25 cellular contexts compared by ENCODE assay signal in genomic region chr2:11054783-11055751, GRCh38.
"Had no signal": no experiment of that assay in that cellular context is flagged by ENCODE, and none has a peak within 500 bp of the region (broad histone marks: within the 10 kb centered on the region; RNA-seq: fewer than 3 reads in every experiment).

No MANE protein-coding gene starts in this region.

- H3K27ac ChIP-seq: epithelial cell of prostate, foreskin keratinocyte, gastroesophageal sphincter, heart left ventricle, hepatocyte, neural progenitor cell, ovary, psoas muscle, sigmoid colon, stomach, thyroid gland, uterus had no signal

- H2AFZ ChIP-seq: hepatocyte, neural progenitor cell had no signal

- DNase-seq: dorsolateral prefrontal cortex; effector CD4-positive, alpha-beta T cell; endodermal cell; foreskin keratinocyte; heart left ventricle; kidney; mesenchymal stem cell; midbrain; naive thymus-derived CD4-positive, alpha-beta T cell; nucleus accumbens; ovary; psoas muscle; right cardiac atrium; sigmoid colon; stimulated activated CD4-positive, alpha-beta T cell treated with anti-CD3 and anti-CD28 coated beads, Interleukin-4, amount 100 ng/mL, for 4 hours; stimulated activated naive B cell treated with anti-CD40 and anti-IgM and Interleukin-4, amounts not matched to agents 10 μg/mL and 1 μg/mL and 100 μg/mL, for 72 hours; stomach; thyroid gland; uterus had no signal

- H3K9ac ChIP-seq: neural progenitor cell had no signal

- ATAC-seq: esophagus mucosa; foreskin keratinocyte; gastroesophageal sphincter; heart left ventricle; left lobe of liver; naive thymus-derived CD4-positive, alpha-beta T cell; psoas muscle; stimulated activated naive B cell treated with anti-CD40 and anti-IgM and Interleukin-4, amounts not matched to agents 10 μg/mL and 1 μg/mL and 100 μg/mL, for 72 hours had no signal

- H3K4me3 ChIP-seq: dorsolateral prefrontal cortex, gastroesophageal sphincter, heart left ventricle, hepatocyte, neural progenitor cell, ovary, psoas muscle, sigmoid colon, stomach, thyroid gland, uterus had no signal

- H3K4me2 ChIP-seq: hepatocyte, neural progenitor cell had no signal

- H3K4me1 ChIP-seq: foreskin keratinocyte, gastroesophageal sphincter, heart left ventricle, neural progenitor cell, psoas muscle, sigmoid colon, stomach, thyroid gland, uterus had no signal

- H3K9me3 ChIP-seq: ovary, psoas muscle, sigmoid colon, thyroid gland, uterus had no signal

- H3K36me3 ChIP-seq: gastroesophageal sphincter, heart left ventricle, neural progenitor cell, ovary, sigmoid colon, stomach, thyroid gland, uterus had no signal

- H3K27me3 ChIP-seq: heart left ventricle, hepatocyte, neural progenitor cell, ovary, sigmoid colon, thyroid gland, uterus had no signal
